In genomic region chr3:89571707-89572106, GRCh38 we compare ENCODE assay signal across 25 cellular contexts.
DNase-seq lines count a peak whose midpoint lies in the region; ATAC-seq, FAIRE-seq and TF ChIP-seq lines count a peak whose summit lies in the region.
"Had no signal": no experiment of that assay in that cellular context is flagged by ENCODE, and none has a peak within 500 bp of the region (broad histone marks: within the 10 kb centered on the region; RNA-seq: fewer than 3 reads in every experiment).

No MANE protein-coding gene starts in this region.

- TF ChIP-seq POLR2A in ovary (IDR thresholded peaks at IDR 0.05): no peak

- no peaks in the 10 kb centered on the region for H3K27me3 Mint-ChIP-seq in endodermal cell (ENCODE audit: insufficient read depth)
- H3K27me3 Mint-ChIP-seq: activated CD8-positive, alpha-beta T cell treated with anti-CD3 and anti-CD28 coated beads for 36 hours; activated naive CD8-positive, alpha-beta T cell treated with anti-CD3 and anti-CD28 coated beads for 36 hours; central memory CD8-positive, alpha-beta T cell; T-cell had no signal

- H3K4me1 ChIP-seq in endodermal cell (ENCODE audit: control insufficient read depth, insufficient read depth, low read length) (no peaks in the 10 kb centered on the region), ovary (ENCODE audit: insufficient read depth) (peaks cover 8% of the 10 kb centered on the region)

- H3K27ac Mint-ChIP-seq in endodermal cell: no peak overlapping the region
- H3K27ac Mint-ChIP-seq: activated CD8-positive, alpha-beta T cell treated with anti-CD3 and anti-CD28 coated beads for 36 hours; activated naive CD8-positive, alpha-beta T cell treated with anti-CD3 and anti-CD28 coated beads for 36 hours; T-cell had no signal

- ATAC-seq in left ventricle myocardium superior: peak; percentile 91
- ATAC-seq: activated CD4-positive, CD25-positive, alpha-beta regulatory T cell treated with anti-CD3 and anti-CD28 coated beads, Interleukin-2, amount 50 U/mL, for 24 hours; activated CD8-positive, alpha-beta T cell treated with anti-CD3 and anti-CD28 coated beads for 36 hours; T-cell had no signal

- no peak for TF ChIP-seq CTCF in endodermal cell (conservative IDR thresholded peaks at IDR 0.05)
- TF ChIP-seq CTCF in ovary (IDR thresholded peaks at IDR 0.05): no peak
- TF ChIP-seq CTCF in D721Med (IDR thresholded peaks at IDR 0.05; ENCODE audit: insufficient read depth, missing control alignments): no peak

- no peak for TF ChIP-seq EP300 in ovary (IDR thresholded peaks at IDR 0.05)

- no peak overlapping the region for H3K4me3 ChIP-seq in endodermal cell (ENCODE audit: low read length)
- no peak overlapping the region for H3K4me3 ChIP-seq in ovary

- H3K9me3 Mint-ChIP-seq in endodermal cell: no peaks in the 10 kb centered on the region
- H3K9me3 Mint-ChIP-seq: central memory CD8-positive, alpha-beta T cell had no signal

- peak overlapping the region; percentile 24 for H3K27ac ChIP-seq in endodermal cell (ENCODE audit: low read depth, low read length)
- H3K27ac ChIP-seq in ovary: no peak overlapping the region

- WGBS in endodermal cell (ENCODE audit: insufficient coverage in 1 of 2, insufficient read length in 1 of 2), 2 experiments: 60 to 89% methylated on average over 1 to 7 of the region's 7 CpGs
- WGBS in ovary, 3 donors: 29 to 45% (median 40%) methylated on average over 7 of the region's 7 CpGs

- H3K4me1 Mint-ChIP-seq in endodermal cell: no peaks in the 10 kb centered on the region
- H3K4me1 Mint-ChIP-seq: activated naive CD8-positive, alpha-beta T cell treated with anti-CD3 and anti-CD28 coated beads for 36 hours; central memory CD8-positive, alpha-beta T cell; T-cell had no signal

- no peaks in the 10 kb centered on the region for H3K27me3 ChIP-seq in endodermal cell (ENCODE audit: control insufficient read depth, insufficient read depth, low read length, poor library complexity, severe bottlenecking)
- no peaks in the 10 kb centered on the region for H3K27me3 ChIP-seq in ovary

- DNase-seq in NCI-H1092 (lab: John Stamatoyannopoulos, UW): peak; percentile 2
- no peak for DNase-seq in endodermal cell
- DNase-seq in left ventricle myocardium superior: peak; percentile 51
- DNase-seq in ovary: peak in 3 of 5 donors; percentile 13 to 25 (median 21)
- DNase-seq in effector CD8-positive, alpha-beta T cell (lab: John Stamatoyannopoulos, UW): no peak
- no peak for DNase-seq in D721Med (ENCODE audit: insufficient read length, low spot score)
- DNase-seq in activated CD4-positive, CD25-positive, alpha-beta regulatory T cell (lab: John Stamatoyannopoulos, UW): no peak
- no peak for DNase-seq in activated CD4-positive, alpha-beta T cell treated with anti-CD3 and anti-CD28 coated beads for 48 hours
- DNase-seq: activated CD8-positive, alpha-beta T cell treated with anti-CD3 and anti-CD28 coated beads for 36 hours; activated effector memory CD4-positive, alpha-beta T cell treated with Interleukin-2 at 50 U/mL for 16 hours; activated naive CD8-positive, alpha-beta T cell treated with anti-CD3 and anti-CD28 coated beads for 36 hours; activated T-cell treated with anti-CD3 and anti-CD28 coated beads for 4 hours; DMS79 treated with DMSO at 0.1 percent for 48 hours; islet precursor cell; Kasumi-1; MV-4-11; NCI-H2029 treated with DMSO at 0.1 percent for 48 hours; NCI-H345; SHP77 treated with DMSO at 0.1 percent for 48 hours; stimulated activated CD4-positive, alpha-beta T cell treated with anti-CD3 and anti-CD28 coated beads, Interleukin-4, amount 100 ng/mL, for 4 hours; stimulated activated naive CD4-positive, alpha-beta T cell treated with Interleukin-2 at 50 U/mL for 16 hours; T-cell had no signal

- H3K36me3 ChIP-seq in endodermal cell (ENCODE audit: control insufficient read depth, insufficient read depth, low read length) (no peaks in the 10 kb centered on the region), ovary (no peaks in the 10 kb centered on the region)

- no peak for FAIRE-seq in D721Med (lab: Jason Lieb, UNC)
- FAIRE-seq: astrocyte had no signal

- no peak overlapping the region for H3K4me3 Mint-ChIP-seq in endodermal cell
- H3K4me3 Mint-ChIP-seq: activated CD8-positive, alpha-beta T cell treated with anti-CD3 and anti-CD28 coated beads for 36 hours; activated naive CD8-positive, alpha-beta T cell treated with anti-CD3 and anti-CD28 coated beads for 36 hours; central memory CD8-positive, alpha-beta T cell; T-cell had no signal

- H3K9ac ChIP-seq in endodermal cell (ENCODE audit: extremely low read depth, low read length, poor library complexity, severe bottlenecking): no peak overlapping the region

- intact Hi-C loops in left ventricle myocardium superior (cut with micrococcal nuclease) (no loop called here), ovary (cut with DNase I) (no loop called here)

- H3K9me3 ChIP-seq in endodermal cell (ENCODE audit: control insufficient read depth, low read length) (no peaks in the 10 kb centered on the region), ovary (no peaks in the 10 kb centered on the region)

- H3K36me3 Mint-ChIP-seq in endodermal cell (ENCODE audit: low read depth): no peaks in the 10 kb centered on the region
- H3K36me3 Mint-ChIP-seq: activated naive CD8-positive, alpha-beta T cell treated with anti-CD3 and anti-CD28 coated beads for 36 hours; T-cell had no signal

Comparison
In these comparisons a context has a peak if more than half of its experiments do, and no peak if none do; other contexts are left out.
1. DNase-seq: peak in NCI-H1092 (single experiment), left ventricle myocardium superior (single experiment) and ovary (3 of 5); none in endodermal cell (single experiment), effector CD8-positive, alpha-beta T cell (single experiment), D721Med (single experiment), activated CD4-positive, CD25-positive, alpha-beta regulatory T cell (0 of 4) and activated CD4-positive, alpha-beta T cell treated with anti-CD3 and anti-CD28 coated beads for 48 hours (single experiment).